26 cellular contexts compared by ENCODE assay signal in the genomic region with DNA sequence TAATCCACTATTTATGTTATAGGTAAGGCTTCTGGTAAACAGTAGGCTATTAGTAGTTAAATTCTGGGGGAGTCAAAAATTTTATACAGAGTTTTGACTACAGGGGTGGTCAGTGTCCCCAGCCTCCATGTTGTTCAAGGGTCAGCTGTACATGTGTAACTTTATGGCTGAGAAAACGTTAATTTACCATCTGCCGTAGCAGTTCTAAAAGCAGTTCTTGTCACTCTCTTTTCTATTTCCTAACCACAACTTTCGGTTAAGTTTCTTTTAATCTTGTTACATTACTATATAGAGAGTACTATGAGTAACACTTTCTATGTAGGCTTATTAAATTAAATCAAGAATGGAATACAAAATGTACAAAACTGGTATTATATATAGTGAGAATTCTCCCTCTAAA. TPM values are rescaled to one million over a fixed set of nuclear protein-coding genes. Genes with fewer than 3 reads are reported as not detected.
"Had no signal": no experiment of that assay in that cellular context is flagged by ENCODE, and none has a peak within 500 bp of the region (broad histone marks: within the 10 kb centered on the region; RNA-seq: fewer than 3 reads in every experiment).

No MANE protein-coding gene starts in this region.

- H3K4me2 ChIP-seq: neural progenitor cell had no signal

- H3K27ac ChIP-seq: neural progenitor cell, ovary, parathyroid adenoma, psoas muscle, right lobe of liver, sigmoid colon, stomach, thoracic aorta, thyroid gland, tibial nerve, upper lobe of left lung, vagina had no signal

- H3K4me3 ChIP-seq: neural progenitor cell, ovary, psoas muscle, right lobe of liver, sigmoid colon, stomach, thoracic aorta, thyroid gland, tibial nerve, upper lobe of left lung, vagina had no signal

- FAIRE-seq: small intestine, urothelium cell line had no signal

- H3K79me2 ChIP-seq: parathyroid adenoma had no signal

- H3K4me1 ChIP-seq: neural progenitor cell, parathyroid adenoma, psoas muscle, right lobe of liver, sigmoid colon, stomach, thyroid gland, tibial nerve, upper lobe of left lung, vagina had no signal

- H3K27me3 ChIP-seq: neural progenitor cell, ovary, right lobe of liver, sigmoid colon, stomach, thyroid gland, tibial nerve, upper lobe of left lung, vagina had no signal

- H3K9ac ChIP-seq: neural progenitor cell, parathyroid adenoma had no signal

- H3K36me3 ChIP-seq: neural progenitor cell, ovary, right lobe of liver, sigmoid colon, stomach, thoracic aorta, thyroid gland, tibial nerve, upper lobe of left lung, vagina had no signal

- H3K9me3 ChIP-seq: ovary, psoas muscle, right lobe of liver, sigmoid colon, stomach, thoracic aorta, thyroid gland, tibial nerve, upper lobe of left lung, vagina had no signal

- H2AFZ ChIP-seq: neural progenitor cell, parathyroid adenoma had no signal

- DNase-seq: natural killer cell; occipital lobe; ovary; posterior cingulate gyrus; psoas muscle; right cardiac atrium; right lobe of liver; sigmoid colon; small intestine; stimulated activated CD4-positive, alpha-beta T cell treated with anti-CD3 and anti-CD28 coated beads, Interleukin-15, amount 100 ng/mL, for 24 hours; stimulated activated CD4-positive, alpha-beta T cell treated with anti-CD3 and anti-CD28 coated beads, Interleukin-2, amount 100 ng/mL, for 24 hours; stimulated activated CD4-positive, alpha-beta T cell treated with anti-CD3 and anti-CD28 coated beads, Interleukin-2, amount 100 ng/mL, for 48 hours; stimulated activated CD4-positive, alpha-beta T cell treated with anti-CD3 and anti-CD28 coated beads, Interleukin-4, amount 100 ng/mL, for 24 hours; stimulated activated naive B cell treated with anti-CD40 and anti-IgM and Interleukin-4, amounts not matched to agents 10 μg/mL and 1 μg/mL and 100 μg/mL, for 72 hours; stimulated activated naive CD4-positive, alpha-beta T cell treated with Interleukin-2 at 50 U/mL for 16 hours; stomach; thyroid gland; trophoblast cell; upper lobe of left lung had no signal

- ATAC-seq: natural killer cell; psoas muscle; right cardiac atrium; right lobe of liver; stimulated activated effector memory CD8-positive, alpha-beta T cell treated with anti-CD3 and anti-CD28 coated beads, Interleukin-12 subunit alpha, Interleukin-12 subunit beta, amount 100 ng/mL, for 72 hours; stimulated activated naive B cell treated with anti-CD40 and anti-IgM and Interleukin-4, amounts not matched to agents 10 μg/mL and 1 μg/mL and 100 μg/mL, for 72 hours had no signal

RNA-seq across cellular contexts. Expression of gene KIF6, which starts 21.6 kb away (rescaled TPM):
- total RNA-seq: natural killer cell, thoracic aorta, vagina had no signal

RNA-seq across cellular contexts. Expression of gene DAAM2, which starts 45.4 kb away (rescaled TPM):
- total RNA-seq: natural killer cell had no signal
